20 cellular contexts compared by ENCODE assay signal in the genomic region with DNA sequence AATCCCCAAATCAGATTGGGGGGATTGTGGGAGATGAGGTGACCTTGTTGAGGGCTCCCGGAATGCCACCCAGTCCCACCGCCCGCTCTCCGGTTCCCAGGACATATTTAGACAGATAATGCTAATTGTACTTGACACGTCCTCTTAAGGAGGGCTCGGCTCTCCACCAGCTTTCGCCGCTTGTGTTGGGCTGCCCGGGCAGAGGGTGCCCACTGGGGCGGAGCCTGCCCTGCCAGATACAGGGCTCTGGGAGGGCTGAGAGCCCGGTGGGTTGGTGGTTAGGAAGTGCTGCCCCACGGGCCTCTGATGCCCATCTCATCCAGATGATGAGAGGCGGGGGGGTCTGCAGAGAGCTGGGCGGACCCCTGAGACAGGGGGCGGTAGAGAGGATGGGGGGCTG.
DNase-seq lines count a peak whose midpoint lies in the region; ATAC-seq and TF ChIP-seq lines count a peak whose summit lies in the region.
"Had no signal": no experiment of that assay in that cellular context is flagged by ENCODE, and none has a peak within 500 bp of the region (broad histone marks: within the 10 kb centered on the region; RNA-seq: fewer than 3 reads in every experiment).

No MANE protein-coding gene starts in this region.

- H3K27ac ChIP-seq in right atrium auricular region (peak overlapping the region; percentile 68 to 71), left lung (no peak overlapping the region), endodermal cell (ENCODE audit: low read depth, low read length) (no peak overlapping the region)
- H3K27ac ChIP-seq: 22Rv1, BLaER1, C4-2B, GM23248 had no signal

- H3K36me3 Mint-ChIP-seq in endodermal cell (ENCODE audit: low read depth) = no peaks in the 10 kb centered on the region
- H3K36me3 Mint-ChIP-seq: CD4-positive, CD25-positive, alpha-beta regulatory T cell; CD8-positive, alpha-beta T cell had no signal

- DNase-seq in Right ventricle myocardium superior (no peak), cardiac septum (ENCODE audit: low spot score) (no peak), left cardiac atrium (no peak), right atrium auricular region (ENCODE audit: low spot score) (no peak), retina (peak; percentile 77), left lung (no peak), endodermal cell (no peak), SW480 (ENCODE audit: low spot score) (no peak)
- DNase-seq: Caco-2; CD4-positive, CD25-positive, alpha-beta regulatory T cell; CD8-positive, alpha-beta T cell; DMS153; DND-41; GM23248; H9 had no signal

- 95 to 96% methylated on average over 4 to 15 of the region's 15 CpGs for WGBS in endodermal cell (ENCODE audit: insufficient coverage in 1 of 2, insufficient read length in 1 of 2), 2 experiments

- H3K27me3 Mint-ChIP-seq in endodermal cell (ENCODE audit: insufficient read depth) = peaks cover 16% of the 10 kb centered on the region

- ATAC-seq in Right ventricle myocardium superior (ENCODE audit: poor library complexity) = peak; percentile 35
- peak; percentile 59 to 86 for ATAC-seq in left cardiac atrium
- no peak for ATAC-seq in left lung
- ATAC-seq: CD8-positive, alpha-beta T cell; HCT116 had no signal

- no peak overlapping the region for H3K9ac ChIP-seq in endodermal cell (ENCODE audit: extremely low read depth, low read length, poor library complexity, severe bottlenecking)
- H3K9ac ChIP-seq: BLaER1, GM23248 had no signal

- intact Hi-C loops in Right ventricle myocardium superior (cut with DNase I) = no loop called here
- intact Hi-C loops in cardiac septum (cut with DNase I) = no loop called here
- intact Hi-C loops in left cardiac atrium (cut with DNase I) = no loop called here
- intact Hi-C loops in left lung (cut with DNase I) = no loop called here

- H3K4me1 ChIP-seq in right atrium auricular region (peaks cover 0 to 46% of the 10 kb centered on the region in 2 donors), left lung (peaks cover 3 to 15% of the 10 kb centered on the region in 2 donors), endodermal cell (ENCODE audit: control insufficient read depth, insufficient read depth, low read length) (no peaks in the 10 kb centered on the region)
- H3K4me1 ChIP-seq: Caco-2 had no signal

- TF ChIP-seq CTCF in right atrium auricular region (IDR thresholded peaks at IDR 0.05) = no peak
- no peak for TF ChIP-seq CTCF in left lung (IDR thresholded peaks at IDR 0.05)
- no peak for TF ChIP-seq CTCF in endodermal cell (conservative IDR thresholded peaks at IDR 0.05)

- peaks cover 8% of the 10 kb centered on the region for H3K4me1 Mint-ChIP-seq in endodermal cell
- H3K4me1 Mint-ChIP-seq: B cell; CD4-positive, CD25-positive, alpha-beta regulatory T cell had no signal

- H3K27me3 ChIP-seq in right atrium auricular region (no peaks in the 10 kb centered on the region), left lung (peaks cover 0 to 5% of the 10 kb centered on the region in 2 donors), endodermal cell (ENCODE audit: control insufficient read depth, insufficient read depth, low read length, poor library complexity, severe bottlenecking) (peaks cover 17% of the 10 kb centered on the region)
- H3K27me3 ChIP-seq: BLaER1 had no signal

- no peak overlapping the region for H3K27ac Mint-ChIP-seq in endodermal cell
- H3K27ac Mint-ChIP-seq: B cell; CD4-positive, CD25-positive, alpha-beta regulatory T cell; CD8-positive, alpha-beta T cell had no signal

- no peaks in the 10 kb centered on the region for H3K9me3 Mint-ChIP-seq in endodermal cell
- H3K9me3 Mint-ChIP-seq: CD4-positive, CD25-positive, alpha-beta regulatory T cell; CD8-positive, alpha-beta T cell; H9 had no signal

- no peak overlapping the region for H3K4me3 ChIP-seq in right atrium auricular region
- H3K4me3 ChIP-seq in left lung = no peak overlapping the region
- H3K4me3 ChIP-seq in endodermal cell (ENCODE audit: low read length) = no peak overlapping the region
- H3K4me3 ChIP-seq: BLaER1, GM23248 had no signal

- H3K36me3 ChIP-seq in right atrium auricular region (no peaks in the 10 kb centered on the region), left lung (no peaks in the 10 kb centered on the region), endodermal cell (ENCODE audit: control insufficient read depth, insufficient read depth, low read length) (no peaks in the 10 kb centered on the region)
- H3K36me3 ChIP-seq: BLaER1 had no signal

- no peaks in the 10 kb centered on the region for H3K9me3 ChIP-seq in right atrium auricular region
- no peaks in the 10 kb centered on the region for H3K9me3 ChIP-seq in left lung
- no peaks in the 10 kb centered on the region for H3K9me3 ChIP-seq in endodermal cell (ENCODE audit: control insufficient read depth, low read length)
- H3K9me3 ChIP-seq: BLaER1, Caco-2 had no signal

- H3K4me3 Mint-ChIP-seq in endodermal cell = no peak overlapping the region
- H3K4me3 Mint-ChIP-seq: B cell; CD4-positive, CD25-positive, alpha-beta regulatory T cell; CD8-positive, alpha-beta T cell; H9 had no signal

Comparison
In these comparisons a context has a peak if more than half of its experiments do, and no peak if none do; other contexts are left out.
1. H3K27ac ChIP-seq: peak in right atrium auricular region (2 of 2); none in left lung (0 of 2) and endodermal cell (single experiment).